15 cellular contexts compared by ENCODE assay signal in genomic region chr14:90777830-90778467, GRCh38. TPM values are rescaled to one million over a fixed set of nuclear protein-coding genes. Genes with fewer than 3 reads are reported as not detected.
DNase-seq lines count a peak whose midpoint lies in the region; ATAC-seq and TF ChIP-seq lines count a peak whose summit lies in the region.
"Had no signal": no experiment of that assay in that cellular context is flagged by ENCODE, and none has a peak within 500 bp of the region (broad histone marks: within the 10 kb centered on the region; RNA-seq: fewer than 3 reads in every experiment).

No MANE protein-coding gene starts in this region.

- H3K4me3 ChIP-seq in H7 (ENCODE audit: insufficient read depth, low read depth, low read length) (no peak overlapping the region), RWPE2 (ENCODE audit: severe bottlenecking) (no peak overlapping the region)

- no peaks in the 10 kb centered on the region for H3K9me3 ChIP-seq in RWPE2 (ENCODE audit: severe bottlenecking)

- ATAC-seq in RWPE2 (ENCODE audit: low read depth) = no peak
- ATAC-seq in WTC11 = no peak
- ATAC-seq: HepG2 had no signal

- H3K27me3 ChIP-seq in H7 (ENCODE audit: control insufficient read depth, insufficient read depth, low read length) (no peaks in the 10 kb centered on the region), RWPE2 (ENCODE audit: insufficient read depth, poor library complexity, severe bottlenecking) (no peaks in the 10 kb centered on the region)

- DNase-seq in H7 = peak; percentile 4
- peak; percentile 61 for DNase-seq in RWPE2 (ENCODE audit: low spot score)
- DNase-seq in endothelial cell (ENCODE audit: low spot score) = no peak
- DNase-seq in mesenteric fat pad (ENCODE audit: low spot score) = peak; percentile 75
- DNase-seq in NCI-H748 (lab: John Stamatoyannopoulos, UW; ENCODE audit: unreplicated experiment) = no peak
- no peak for DNase-seq in C1 segment of cervical spinal cord (lab: John Stamatoyannopoulos, UW)
- no peak for DNase-seq in RPMI8226
- DNase-seq in WTC11 (ENCODE audit: low spot score) = no peak
- DNase-seq: ACHN, NCI-H2081 treated with DMSO at 0.1 percent for 48 hours, NCI-H774, SIG-M5 had no signal

- H3K36me3 Mint-ChIP-seq in endothelial cell (ENCODE audit: low read depth, unreplicated experiment) (peaks cover 38% of the 10 kb centered on the region), WTC11 (no peaks in the 10 kb centered on the region)

- TF ChIP-seq CTCF in RWPE2 (IDR thresholded peaks at IDR 0.05; ENCODE audit: poor library complexity, severe bottlenecking) = no peak
- TF ChIP-seq CTCF in endothelial cell (IDR thresholded peaks at IDR 0.05; ENCODE audit: unreplicated experiment) = no peak
- TF ChIP-seq CTCF in WTC11 (IDR thresholded peaks at IDR 0.05) = no peak

- H3K4me1 ChIP-seq in RWPE2 (ENCODE audit: insufficient read depth, poor library complexity, severe bottlenecking) = peaks cover 3% of the 10 kb centered on the region

- no peak overlapping the region for H3K27ac Mint-ChIP-seq in endothelial cell (ENCODE audit: unreplicated experiment)
- H3K27ac Mint-ChIP-seq in WTC11 = no peak overlapping the region

- H3K9me3 Mint-ChIP-seq in endothelial cell (ENCODE audit: unreplicated experiment) (no peaks in the 10 kb centered on the region), WTC11 (no peaks in the 10 kb centered on the region)
- H3K9me3 Mint-ChIP-seq: CD14-positive monocyte had no signal

- H3K4me1 Mint-ChIP-seq in endothelial cell (ENCODE audit: unreplicated experiment) = no peaks in the 10 kb centered on the region
- H3K4me1 Mint-ChIP-seq in WTC11 = no peaks in the 10 kb centered on the region
- H3K4me1 Mint-ChIP-seq: CD14-positive monocyte had no signal

- CTCF ChIA-PET in WTC11 (lab: Charles Lee) = interaction anchor here (2.2 kb wide), 1 partner anchor 20 kb away, joined by 8 read pairs; no protein-coding TSS in a partner anchor

- H3K27ac ChIP-seq in RWPE2 (ENCODE audit: poor library complexity, severe bottlenecking) = no peak overlapping the region
- H3K27ac ChIP-seq: KMS-11 had no signal

- H3K36me3 ChIP-seq in H7 (replicated peaks; ENCODE audit: control insufficient read depth, insufficient read depth, low read length) = no peaks in the 10 kb centered on the region; the same call in 1 of the 2 replicates
- H3K36me3 ChIP-seq in RWPE2 (ENCODE audit: low read depth) = peaks cover 26% of the 10 kb centered on the region

- POLR2A ChIA-PET in WTC11 (lab: Charles Lee) = no interaction called here

- peaks cover 2% of the 10 kb centered on the region for H3K27me3 Mint-ChIP-seq in endothelial cell (ENCODE audit: unreplicated experiment)
- H3K27me3 Mint-ChIP-seq in WTC11 (ENCODE audit: low read depth) = no peaks in the 10 kb centered on the region

- H3K4me3 Mint-ChIP-seq in endothelial cell (ENCODE audit: unreplicated experiment) = peak overlapping the region; percentile 75
- H3K4me3 Mint-ChIP-seq in WTC11 = no peak overlapping the region
- H3K4me3 Mint-ChIP-seq: CD14-positive monocyte had no signal

TF ChIP-seq in WTC11, 78 proteins besides CTCF, POLR2A, EP300 and RAD21 (continues in another document):
- TF ChIP-seq ZNF416 (CRISPR knock-in tag; IDR thresholded peaks at IDR 0.05) (no peak), USF1 (CRISPR knock-in tag; IDR thresholded peaks at IDR 0.05) (no peak), IRF2 (CRISPR knock-in tag; IDR thresholded peaks at IDR 0.05; ENCODE audit: borderline replicate concordance, low read depth) (no peak), ZSCAN18 (CRISPR knock-in tag; IDR thresholded peaks at IDR 0.05) (no peak), TEAD4 (CRISPR knock-in tag; IDR thresholded peaks at IDR 0.05) (no peak), TP53 (CRISPR knock-in tag; IDR thresholded peaks at IDR 0.05) (no peak), ZNF232 (CRISPR knock-in tag; IDR thresholded peaks at IDR 0.05) (no peak), MXD4 (CRISPR knock-in tag; IDR thresholded peaks at IDR 0.05; ENCODE audit: borderline replicate concordance) (no peak), E2F1 (CRISPR knock-in tag; IDR thresholded peaks at IDR 0.05) (no peak), NFYB (CRISPR knock-in tag; conservative IDR thresholded peaks at IDR 0.05; ENCODE audit: low read depth) (no peak)
- TF ChIP-seq, protein P1, sequence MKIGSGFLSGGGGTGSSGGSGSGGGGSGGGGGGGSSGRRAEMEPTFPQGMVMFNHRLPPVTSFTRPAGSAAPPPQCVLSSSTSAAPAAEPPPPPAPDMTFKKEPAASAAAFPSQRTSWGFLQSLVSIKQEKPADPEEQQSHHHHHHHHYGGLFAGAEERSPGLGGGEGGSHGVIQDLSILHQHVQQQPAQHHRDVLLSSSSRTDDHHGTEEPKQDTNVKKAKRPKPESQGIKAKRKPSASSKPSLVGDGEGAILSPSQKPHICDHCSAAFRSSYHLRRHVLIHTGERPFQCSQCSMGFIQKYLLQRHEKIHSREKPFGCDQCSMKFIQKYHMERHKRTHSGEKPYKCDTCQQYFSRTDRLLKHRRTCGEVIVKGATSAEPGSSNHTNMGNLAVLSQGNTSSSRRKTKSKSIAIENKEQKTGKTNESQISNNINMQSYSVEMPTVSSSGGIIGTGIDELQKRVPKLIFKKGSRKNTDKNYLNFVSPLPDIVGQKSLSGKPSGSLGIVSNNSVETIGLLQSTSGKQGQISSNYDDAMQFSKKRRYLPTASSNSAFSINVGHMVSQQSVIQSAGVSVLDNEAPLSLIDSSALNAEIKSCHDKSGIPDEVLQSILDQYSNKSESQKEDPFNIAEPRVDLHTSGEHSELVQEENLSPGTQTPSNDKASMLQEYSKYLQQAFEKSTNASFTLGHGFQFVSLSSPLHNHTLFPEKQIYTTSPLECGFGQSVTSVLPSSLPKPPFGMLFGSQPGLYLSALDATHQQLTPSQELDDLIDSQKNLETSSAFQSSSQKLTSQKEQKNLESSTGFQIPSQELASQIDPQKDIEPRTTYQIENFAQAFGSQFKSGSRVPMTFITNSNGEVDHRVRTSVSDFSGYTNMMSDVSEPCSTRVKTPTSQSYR (CRISPR knock-in tag; IDR thresholded peaks at IDR 0.05) = no peak
- TF ChIP-seq, protein P2, sequence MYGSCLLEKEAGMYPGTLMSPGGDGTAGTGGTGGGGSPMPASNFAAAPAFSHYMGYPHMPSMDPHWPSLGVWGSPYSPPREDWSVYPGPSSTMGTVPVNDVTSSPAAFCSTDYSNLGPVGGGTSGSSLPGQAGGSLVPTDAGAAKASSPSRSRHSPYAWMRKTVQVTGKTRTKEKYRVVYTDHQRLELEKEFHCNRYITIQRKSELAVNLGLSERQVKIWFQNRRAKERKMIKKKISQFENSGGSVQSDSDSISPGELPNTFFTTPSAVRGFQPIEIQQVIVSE (CRISPR knock-in tag; IDR thresholded peaks at IDR 0.05; ENCODE audit: borderline replicate concordance) = no peak
- TF ChIP-seq, protein P3, sequence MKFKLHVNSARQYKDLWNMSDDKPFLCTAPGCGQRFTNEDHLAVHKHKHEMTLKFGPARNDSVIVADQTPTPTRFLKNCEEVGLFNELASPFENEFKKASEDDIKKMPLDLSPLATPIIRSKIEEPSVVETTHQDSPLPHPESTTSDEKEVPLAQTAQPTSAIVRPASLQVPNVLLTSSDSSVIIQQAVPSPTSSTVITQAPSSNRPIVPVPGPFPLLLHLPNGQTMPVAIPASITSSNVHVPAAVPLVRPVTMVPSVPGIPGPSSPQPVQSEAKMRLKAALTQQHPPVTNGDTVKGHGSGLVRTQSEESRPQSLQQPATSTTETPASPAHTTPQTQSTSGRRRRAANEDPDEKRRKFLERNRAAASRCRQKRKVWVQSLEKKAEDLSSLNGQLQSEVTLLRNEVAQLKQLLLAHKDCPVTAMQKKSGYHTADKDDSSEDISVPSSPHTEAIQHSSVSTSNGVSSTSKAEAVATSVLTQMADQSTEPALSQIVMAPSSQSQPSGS (CRISPR knock-in tag; IDR thresholded peaks at IDR 0.05; ENCODE audit: borderline replicate concordance, low read depth) = no peak

RNA-seq across cellular contexts. Expression of gene TTC7B, which starts 38.3 kb away (rescaled TPM):
- total RNA-seq in H7 (2014; rRNA removed; shearing (Covaris generic)) = 27.4 and 34.5 TPM in 2 replicates
- 93.5 TPM for total RNA-seq in endothelial cell (ENCODE audit: unreplicated experiment)
- 92.3 TPM for total RNA-seq in mesenteric fat pad
- total RNA-seq in WTC11 (2021) = 27.6 to 37.0 TPM (median 31.7 TPM) in 3 replicates

Comparison
In these comparisons a context has a peak if more than half of its experiments do, and no peak if none do; other contexts are left out.
1. DNase-seq: peak in H7 (single experiment), RWPE2 (single experiment) and mesenteric fat pad (single experiment); none in endothelial cell (single experiment), NCI-H748 (single experiment), C1 segment of cervical spinal cord (0 of 14), RPMI8226 (single experiment) and WTC11 (single experiment).